1 cellular context compared by ENCODE assay signal in genomic region chr16:56478228-56479049, GRCh38.
TF ChIP-seq lines count a peak whose summit lies in the region.

No MANE protein-coding gene starts in this region.

TF ChIP-seq in K562, 482 proteins besides CTCF, POLR2A, EP300 and RAD21 (continued from another document and continues in another):
- TF ChIP-seq E4F1 (CRISPR knock-in tag; IDR thresholded peaks at IDR 0.05; ENCODE audit: borderline replicate concordance) (no peak), GTF2F1 (IDR thresholded peaks at IDR 0.05; ENCODE audit: low read depth, low read length) (no peak), SMARCC2 (IDR thresholded peaks at IDR 0.05; ENCODE audit: low read depth) (no peak), MAFK (IDR thresholded peaks at IDR 0.05; ENCODE audit: low read length) (no peak), ZNF280B (CRISPR knock-in tag; IDR thresholded peaks at IDR 0.05) (no peak), FOXP1 (CRISPR knock-in tag; IDR thresholded peaks at IDR 0.05) (no peak), TFAP4 (CRISPR knock-in tag; IDR thresholded peaks at IDR 0.05; ENCODE audit: borderline replicate concordance) (no peak), SRF (CRISPR knock-in tag; IDR thresholded peaks at IDR 0.05) (no peak), ZNF263 (CRISPR knock-in tag; IDR thresholded peaks at IDR 0.05; ENCODE audit: borderline replicate concordance) (no peak), ZNF143 (CRISPR knock-in tag; IDR thresholded peaks at IDR 0.05) (no peak), CBX3 (IDR thresholded peaks at IDR 0.05; ENCODE audit: borderline replicate concordance in 1 of 2, low read length in 2 of 2) (no peak), ZBTB34 (CRISPR knock-in tag; IDR thresholded peaks at IDR 0.05) (no peak), ZNF354B (CRISPR knock-in tag; IDR thresholded peaks at IDR 0.05) (no peak), PPARD (CRISPR knock-in tag; IDR thresholded peaks at IDR 0.05) (no peak), ZNF408 (CRISPR knock-in tag; IDR thresholded peaks at IDR 0.05; ENCODE audit: low read depth) (no peak), NFIX (CRISPR knock-in tag; IDR thresholded peaks at IDR 0.05; ENCODE audit: low read depth) (no peak), HBP1 (CRISPR knock-in tag; IDR thresholded peaks at IDR 0.05) (no peak), NFE2 (IDR thresholded peaks at IDR 0.05; ENCODE audit: low read depth) (no peak), MAX (CRISPR knock-in tag; IDR thresholded peaks at IDR 0.05) (no peak), HMGXB4 (CRISPR knock-in tag; IDR thresholded peaks at IDR 0.05) (no peak), DMBX1 (CRISPR knock-in tag; IDR thresholded peaks at IDR 0.05; ENCODE audit: borderline replicate concordance) (0 out of 2 replicates have a peak, but pooled peaks have one; percentile 21), ZFPM2 (CRISPR knock-in tag; IDR thresholded peaks at IDR 0.05) (no peak), MLX (CRISPR knock-in tag; conservative IDR thresholded peaks at IDR 0.05) (no peak), ZFX (CRISPR knock-in tag; IDR thresholded peaks at IDR 0.05) (no peak), CTCFL (IDR thresholded peaks at IDR 0.05; ENCODE audit: borderline replicate concordance, insufficient read depth, low read depth, low read length, poor library complexity, severe bottlenecking) (no peak), SREBF2 (CRISPR knock-in tag; IDR thresholded peaks at IDR 0.05) (no peak), RBM39 (optimal IDR thresholded peaks at IDR 0.05; ENCODE audit: low read depth, low read length) (no peak), ZBTB40 (IDR thresholded peaks at IDR 0.05) (no peak), ZBTB40 (CRISPR knock-in tag; IDR thresholded peaks at IDR 0.05) (no peak), TFAM (CRISPR knock-in tag; conservative IDR thresholded peaks at IDR 0.05) (no peak), HSF4 (CRISPR knock-in tag; IDR thresholded peaks at IDR 0.05; ENCODE audit: borderline replicate concordance) (no peak), ETV1 (tag; conservative IDR thresholded peaks at IDR 0.05; ENCODE audit: low read depth) (no peak), ZBTB8A (IDR thresholded peaks at IDR 0.05; ENCODE audit: partially characterized antibody) (no peak), KLF6 (CRISPR knock-in tag; IDR thresholded peaks at IDR 0.05; ENCODE audit: borderline replicate concordance) (no peak; the same call in 1 of the 2 replicates), HDAC3 (IDR thresholded peaks at IDR 0.05; ENCODE audit: borderline replicate concordance, partially characterized antibody) (no peak), MBD2 (IDR thresholded peaks at IDR 0.05; ENCODE audit: borderline replicate concordance, low read depth) (no peak), ARNT (IDR thresholded peaks at IDR 0.05) (no peak), MTA1 (IDR thresholded peaks at IDR 0.05; ENCODE audit: borderline replicate concordance) (no peak), PTTG1 (tag; IDR thresholded peaks at IDR 0.05; ENCODE audit: low read depth) (no peak), ZNF124 (CRISPR knock-in tag; IDR thresholded peaks at IDR 0.05) (no peak), PTRF (tag; IDR thresholded peaks at IDR 0.05) (no peak), HLTF (IDR thresholded peaks at IDR 0.05) (no peak), CEBPB (tag; IDR thresholded peaks at IDR 0.05) (peak; percentile 43; the same call in 1 of the 2 replicates), CBFA2T3 (IDR thresholded peaks at IDR 0.05) (no peak)
